20 cellular contexts compared by ENCODE assay signal in genomic region chr1:201622824-201623223, GRCh38.
"Had no signal": no experiment of that assay in that cellular context is flagged by ENCODE, and none has a peak within 500 bp of the region (broad histone marks: within the 10 kb centered on the region; RNA-seq: fewer than 3 reads in every experiment).

No MANE protein-coding gene starts in this region.

- H3K9me3 ChIP-seq: SJCRH30 had no signal

- H3K4me3 ChIP-seq: SJCRH30 had no signal

- H3K27ac ChIP-seq: HL-60, SJCRH30 had no signal

- DNase-seq: KBM-7, NCI-H1092, NCI-H1105 treated with DMSO at 0.1 percent for 48 hours, NCI-H1417 treated with DMSO at 0.1 percent for 48 hours, NCI-H146, NCI-H1694 treated with DMSO at 0.1 percent for 48 hours, NCI-H1930, NCI-H2081, NCI-H2107, NCI-H2227 treated with DMSO at 0.1 percent for 48 hours, NCI-H524, NCI-H69, NCI-H774, SHP77 treated with DMSO at 0.1 percent for 48 hours, SJCRH30 had no signal

- ATAC-seq: Right ventricle myocardium inferior, SK-N-SH treated with all-trans-retinoic acid at 6 μM for 48 hours had no signal

- FAIRE-seq: HTR-8/SVneo, RCC 7860 had no signal

- H3K27me3 ChIP-seq: SJCRH30 had no signal
